Comparison of ENCODE assay signal across 8 cellular contexts in the genomic region with DNA sequence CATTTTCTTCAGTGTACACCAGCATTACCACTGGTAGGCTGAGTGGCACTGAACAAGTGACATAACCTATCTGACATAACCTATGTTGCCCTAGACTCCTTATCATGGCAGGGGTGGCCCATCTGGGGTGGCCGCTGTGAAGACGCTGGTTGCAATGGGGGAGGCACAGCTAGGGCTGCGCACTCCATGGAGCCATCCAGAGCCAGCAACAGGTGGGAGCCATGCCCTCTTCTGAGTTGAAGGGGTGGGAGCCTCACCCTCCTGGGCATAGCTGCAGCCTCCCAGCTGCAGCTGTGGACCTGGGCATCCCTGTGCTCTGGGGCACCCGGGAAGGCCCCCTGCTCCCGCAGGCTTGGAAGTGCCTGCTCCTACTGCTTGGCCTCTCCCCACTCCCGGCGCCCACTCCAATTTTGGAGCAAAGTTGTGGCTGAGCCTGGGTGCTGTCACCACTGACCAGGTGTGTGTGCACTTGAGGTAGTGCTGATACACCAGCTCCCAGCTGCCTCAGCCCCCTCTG.
"Had no signal": no experiment of that assay in that cellular context is flagged by ENCODE, and none has a peak within 500 bp of the region (broad histone marks: within the 10 kb centered on the region; RNA-seq: fewer than 3 reads in every experiment).

No MANE protein-coding gene starts in this region.

- H3K27ac ChIP-seq: GM23248, HL-60 had no signal

- DNase-seq: GM23248, GOT3, H9, HCEC 1CT, HFFc6 had no signal

- H3K9ac ChIP-seq: GM23248 had no signal

- H2AFZ ChIP-seq: GM23248 had no signal

- ATAC-seq: HepG2 had no signal

- H3K4me3 ChIP-seq: GM23248 had no signal

- FAIRE-seq: H54, HepG2 had no signal
